ENCODE assay signal across 1 cellular context in genomic region chr5:142000709-142001484, GRCh38.
TF ChIP-seq lines count a peak whose summit lies in the region.

No MANE protein-coding gene starts in this region.

TF ChIP-seq in SK-N-SH, 30 proteins besides CTCF, POLR2A, EP300 and RAD21 (continued from another document):
- TF ChIP-seq REST (IDR thresholded peaks at IDR 0.05; ENCODE audit: low read depth, low read length) (no peak), RFX5 (IDR thresholded peaks at IDR 0.05; ENCODE audit: low read length) (no peak), FOSL2 (IDR thresholded peaks at IDR 0.05; ENCODE audit: borderline replicate concordance, low read depth) (no peak), RXRA (IDR thresholded peaks at IDR 0.05; ENCODE audit: borderline replicate concordance, low read depth) (no peak), TCF12 (IDR thresholded peaks at IDR 0.05) (no peak), MAX (IDR thresholded peaks at IDR 0.05; ENCODE audit: low read depth) (no peak), FOXM1 (IDR thresholded peaks at IDR 0.05; ENCODE audit: low read depth) (no peak), POLR2AphosphoS5 (IDR thresholded peaks at IDR 0.05; ENCODE audit: low read depth, low read length) (no peak), ELF1 (IDR thresholded peaks at IDR 0.05) (no peak), NFIC (IDR thresholded peaks at IDR 0.05; ENCODE audit: borderline replicate concordance) (no peak), CHD2 (IDR thresholded peaks at IDR 0.05; ENCODE audit: low read length, partially characterized antibody) (no peak), IRF3 (IDR thresholded peaks at IDR 0.05; ENCODE audit: low read depth, low read length) (no peak), PBX3 (IDR thresholded peaks at IDR 0.05) (no peak), EZH2phosphoT487 (IDR thresholded peaks at IDR 0.05; ENCODE audit: borderline replicate concordance, low read depth) (no peak), GATA2 (CRISPR knock-in tag; IDR thresholded peaks at IDR 0.05) (no peak), GABPA (IDR thresholded peaks at IDR 0.05; ENCODE audit: low read depth) (no peak)
